Comparison of ENCODE assay signal across 8 cellular contexts in genomic region chr14:102362084-102362483, GRCh38. TPM values are rescaled to one million over a fixed set of nuclear protein-coding genes. Genes with fewer than 3 reads are reported as not detected.
DNase-seq lines count a peak whose midpoint lies in the region; ATAC-seq, FAIRE-seq and TF ChIP-seq lines count a peak whose summit lies in the region.

No MANE protein-coding gene starts in this region.

- peaks cover 22% of the 10 kb centered on the region for H3K4me1 ChIP-seq in CD4-positive, CD25-positive, alpha-beta regulatory T cell (ENCODE audit: control insufficient read depth, insufficient read depth, low read length, poor library complexity, severe bottlenecking)
- H3K4me1 ChIP-seq in Peyer's patch (peaks cover 0 to 17% (median 5%) of the 10 kb centered on the region in 4 donors), GM12878 (ENCODE audit: control insufficient read depth, insufficient read depth, low read length) (peaks cover 8% of the 10 kb centered on the region; the same call in 1 of the 2 replicates)

- FAIRE-seq in GM12878 (lab: Jason Lieb, UNC) = peak; percentile 49

- BruUV-seq in GM12878 (replicated peaks; lab: Mats Ljungman, UMichigan) = TSS peak; percentile 84

- intact Hi-C loops in GM12878 (cut with micrococcal nuclease; ENCODE audit: unreplicated experiment) (loop anchor here (2.0 kb wide), 1 partner anchor 45 kb away; no protein-coding TSS in a partner anchor), left colon (cut with DNase I, micrococcal nuclease) (no loop called here)

- TF ChIP-seq RAD21 in GM12878 (IDR thresholded peaks at IDR 0.05; ENCODE audit: insufficient read depth, low read depth, low read length) = no peak

- in situ Hi-C loops in GM12878 (cut with MboI) = no loop called here

- WGBS in GM12878 (ENCODE audit: insufficient coverage, insufficient replicate concordance, low lambda C conversion rate, missing lambda C conversion rate) = 0% methylated on average over 4 of the region's 4 CpGs

- peaks cover 18 to 34% (median 23%) of the 10 kb centered on the region in 4 donors for H3K4me1 Mint-ChIP-seq in CD4-positive, CD25-positive, alpha-beta regulatory T cell

- CTCF ChIA-PET in GM12878 (lab: Yijun Ruan, JAX) = interaction anchor here (2.3 kb wide), 1 partner anchor 44 kb away, joined by 14 read pairs; the partner anchor contains the start of gene ZNF839

- POLR2A ChIA-PET in GM12878 (lab: Charles Lee) = interaction anchor here (0.6 to 1.3 kb wide), 5 partner anchors 31 to 1233 kb away, joined by 3 to 6 read pairs (median 3); partner anchors contain the start of gene ZNF839

- RAD21 ChIA-PET in GM12878 (lab: Charles Lee; ENCODE audit: unreplicated experiment) = interaction anchor here (0.7 to 1.0 kb wide), 2 partner anchors 44 to 233 kb away, joined by 3 read pairs; no protein-coding TSS in a partner anchor

- peaks cover 21% of the 10 kb centered on the region for H3K36me3 ChIP-seq in CD4-positive, CD25-positive, alpha-beta regulatory T cell (ENCODE audit: control insufficient read depth, insufficient read depth, low read length)
- H3K36me3 ChIP-seq in Peyer's patch = peaks cover 0 to 18% (median 0%) of the 10 kb centered on the region in 3 donors
- H3K36me3 ChIP-seq in GM12878 (ENCODE audit: control insufficient read depth in 2 of 2, insufficient read depth in 2 of 2, low read length in 1 of 2) = peaks cover 0 to 7% of the 10 kb centered on the region in 2 experiments; a peak in 3 of 4 replicates

- H3K4me2 ChIP-seq in GM12878 (ENCODE audit: control insufficient read depth, insufficient read depth) = peak overlapping the region; percentile 80

- H3K36me3 Mint-ChIP-seq in CD4-positive, CD25-positive, alpha-beta regulatory T cell = peaks cover 18% of the 10 kb centered on the region

- H3K9me3 Mint-ChIP-seq in CD4-positive, CD25-positive, alpha-beta regulatory T cell = no peaks in the 10 kb centered on the region

- SMC1A ChIA-PET in GM12878 (lab: Charles Lee; ENCODE audit: uncharacterized antibody, unreplicated experiment) = interaction anchor here (1.0 kb wide), 2 partner anchors 13 to 41 kb away, joined by 3 read pairs; no protein-coding TSS in a partner anchor

- H4K20me1 ChIP-seq in GM12878 (ENCODE audit: control insufficient read depth, insufficient read depth) = no peaks in the 10 kb centered on the region

- TF ChIP-seq CTCF in Peyer's patch (IDR thresholded peaks at IDR 0.05) = no peak
- no peak for TF ChIP-seq CTCF in GM12878 (IDR thresholded peaks at IDR 0.05 in 2 of 3, conservative IDR thresholded peaks at IDR 0.05 in 1 of 3; ENCODE audit: control insufficient read depth in 2 of 3, extremely low read depth in 1 of 3, insufficient read depth in 1 of 3, low read depth in 3 of 3, low read length in 3 of 3)

- TF ChIP-seq POLR2A in Peyer's patch (IDR thresholded peaks at IDR 0.05) (no peak), GM12878 (IDR thresholded peaks at IDR 0.05; ENCODE audit: low read depth, low read length) (no peak)

- DNase-seq in CD4-positive, CD25-positive, alpha-beta regulatory T cell = peak in 2 of 3 donors; percentile 9 to 51
- DNase-seq in Peyer's patch (no peak), GM12878 (ENCODE audit: low read depth, low spot score) (peak; percentile 57), left colon (peak in 1 of 2 donors; percentile 7), NCI-H446 (lab: John Stamatoyannopoulos, UW) (no peak)
- peak; percentile 39 for DNase-seq in stimulated activated CD8-positive, alpha-beta memory T cell treated with anti-CD3 and anti-CD28 coated beads, Interleukin-12 subunit alpha, Interleukin-12 subunit beta, amount 100 ng/mL, for 24 hours (ENCODE audit: extremely low read depth)

- H3K4me3 Mint-ChIP-seq in CD4-positive, CD25-positive, alpha-beta regulatory T cell = peak overlapping the region in 2 of 4 donors; percentile 96 to 98

- H3K27ac Mint-ChIP-seq in CD4-positive, CD25-positive, alpha-beta regulatory T cell = peak overlapping the region; percentile 90 to 98 (median 97)

- H3K9me3 ChIP-seq in CD4-positive, CD25-positive, alpha-beta regulatory T cell (ENCODE audit: control insufficient read depth in 2 of 2, low read length in 2 of 2) = no peaks in the 10 kb centered on the region
- no peaks in the 10 kb centered on the region for H3K9me3 ChIP-seq in Peyer's patch
- H3K9me3 ChIP-seq in GM12878 (replicated peaks; ENCODE audit: control insufficient read depth, insufficient read depth, low read length) = no peaks in the 10 kb centered on the region

- peak; percentile 17 to 26 for ATAC-seq in CD4-positive, CD25-positive, alpha-beta regulatory T cell (ENCODE audit: low read depth in 2 of 2)
- ATAC-seq in GM21737 (IDR thresholded peaks at IDR 0.05; ENCODE audit: unreplicated experiment) = peak; percentile 38
- ATAC-seq in GM12878 = peak; percentile 83
- ATAC-seq in left colon = peak; percentile 16
- ATAC-seq in HG02571 (IDR thresholded peaks at IDR 0.05; ENCODE audit: unreplicated experiment) = no peak

- H3K27ac ChIP-seq in CD4-positive, CD25-positive, alpha-beta regulatory T cell (ENCODE audit: insufficient read depth, low read length, poor library complexity, severe bottlenecking) = peak overlapping the region; percentile 85
- H3K27ac ChIP-seq in Peyer's patch = peak overlapping the region; percentile 83 to 90 (median 88)
- peak overlapping the region; percentile 88 for H3K27ac ChIP-seq in GM12878 (ENCODE audit: control insufficient read depth, insufficient read depth)

- TF ChIP-seq EP300 in GM12878 (IDR thresholded peaks at IDR 0.05; ENCODE audit: borderline replicate concordance in 1 of 2, control insufficient read depth in 1 of 2, low read depth in 2 of 2, low read length in 2 of 2) = peak in 1 of 2 experiments; percentile 28; a peak in 1 of 4 replicates

- H3K27me3 ChIP-seq in CD4-positive, CD25-positive, alpha-beta regulatory T cell (ENCODE audit: control insufficient read depth, insufficient read depth, low read length) = no peaks in the 10 kb centered on the region
- H3K27me3 ChIP-seq in Peyer's patch = no peaks in the 10 kb centered on the region
- no peaks in the 10 kb centered on the region for H3K27me3 ChIP-seq in GM12878 (replicated peaks in 1 of 2; ENCODE audit: control insufficient read depth in 2 of 2, insufficient read depth in 2 of 2, low read length in 1 of 2)

- no peaks in the 10 kb centered on the region for H3K27me3 Mint-ChIP-seq in CD4-positive, CD25-positive, alpha-beta regulatory T cell

- H3K9ac ChIP-seq in GM12878 (ENCODE audit: control insufficient read depth, insufficient read depth, low read length) = peak overlapping the region; percentile 89

- peaks cover 19% of the 10 kb centered on the region for H3K79me2 ChIP-seq in GM12878 (ENCODE audit: control insufficient read depth, insufficient read depth, low read length)

- peak overlapping the region; percentile 99 for H3K4me3 ChIP-seq in CD4-positive, CD25-positive, alpha-beta regulatory T cell (ENCODE audit: low read depth, low read length)
- H3K4me3 ChIP-seq in Peyer's patch = peak overlapping the region; percentile 64 to 90 (median 82)
- H3K4me3 ChIP-seq in GM12878 = peak overlapping the region; percentile 73

- peak overlapping the region; percentile 86 for H2AFZ ChIP-seq in GM12878 (ENCODE audit: control insufficient read depth, low read depth, low read length)

RNA-seq across cellular contexts. Expression of gene CINP, which starts 0.6 kb away (rescaled TPM):
- total RNA-seq in CD4-positive, CD25-positive, alpha-beta regulatory T cell = 21.5 TPM
- polyA plus RNA-seq in CD4-positive, CD25-positive, alpha-beta regulatory T cell = 10 to 100 TPM; 33.3 to 57.0 (median 42.8) TPM
- total RNA-seq in Peyer's patch (10 to 100 TPM in 3 of 4 donors, 1 to 10 TPM in 1; 5.8 to 29.9 (median 24.8) TPM), GM12878 (2014; rRNA removed) (42.6 and 45.7 TPM in 2 replicates), GM12878 (2014; rRNA removed; fragmentation: Illumina TruSeq; extraction: Trizol) (43.5 and 45.4 TPM in 2 replicates), GM12878 (2021) (44.5 and 45.8 TPM in 2 replicates), left colon (10 to 100 TPM; 27.0 to 27.9 TPM)
- total RNA-seq in GM12878 (2013; cell fraction: nucleolus; rRNA removed) = 39.6 and 50.0 TPM in 2 replicates
- 37.7 TPM for polyA plus RNA-seq in GM12878 (2011; ENCODE audit: low read depth)
- polyA plus RNA-seq in GM12878 (2011; rRNA removed) (53.5 and 62.0 TPM in 2 replicates), GM12878 (2014; fragmentation: Illumina TruSeq; extraction: Trizol) (56.4 and 59.3 TPM in 2 replicates), GM12878 (2014; fragmentation: Nextera tagmentation; extraction: Ambion mirVana) (10 to 100 TPM; 47.9 to 52.6 TPM), GM12878 (2014; rRNA removed) (50.8 and 53.1 TPM in 2 replicates), GM12878 (2016; fragmentation: Nextera tagmentation; extraction: Ambion mirVana) (10 to 100 TPM; 70.1 to 73.3 TPM)
- 57.7 and 60.9 TPM in 2 replicates for polyA plus RNA-seq in GM12878 (2011; cell fraction: cytosol; rRNA removed)
- polyA plus RNA-seq in GM12878 (2011; cell fraction: nucleus; rRNA removed) = 26.7 and 28.8 TPM in 2 replicates
- 41.0 and 48.4 TPM in 2 replicates for polyA plus RNA-seq in GM12878 (2012)
- polyA minus RNA-seq in GM12878 (2011; rRNA and poly(A)+ RNA removed) = 42.9 and 54.6 TPM in 2 replicates
- 14.3 and 16.3 TPM in 2 replicates for polyA minus RNA-seq in GM12878 (2011; cell fraction: cytosol; rRNA and poly(A)+ RNA removed)
- 9.9 and 17.9 TPM in 2 replicates for polyA minus RNA-seq in GM12878 (2011; cell fraction: nucleus; rRNA and poly(A)+ RNA removed)

RNA-seq across cellular contexts. Expression of gene TECPR2, which starts 0.7 kb away (rescaled TPM):
- 12.7 TPM for total RNA-seq in CD4-positive, CD25-positive, alpha-beta regulatory T cell
- 1 to 10 TPM; 2.4 to 2.9 (median 2.7) TPM for polyA plus RNA-seq in CD4-positive, CD25-positive, alpha-beta regulatory T cell
- total RNA-seq in Peyer's patch (10 to 100 TPM; 21.5 to 45.3 (median 22.4) TPM), GM12878 (2014; rRNA removed) (3.2 and 5.8 TPM in 2 replicates), GM12878 (2014; rRNA removed; fragmentation: Illumina TruSeq; extraction: Trizol) (2.5 and 3.0 TPM in 2 replicates), GM12878 (2021) (8.1 and 10.0 TPM in 2 replicates), left colon (10 to 100 TPM; 17.1 to 20.5 TPM)
- 5.8 and 7.2 TPM in 2 replicates for total RNA-seq in GM12878 (2013; cell fraction: nucleolus; rRNA removed)
- polyA plus RNA-seq in GM12878 (2011; ENCODE audit: low read depth) = 1.5 TPM
- polyA plus RNA-seq in GM12878 (2011; rRNA removed) (1.6 and 1.8 TPM in 2 replicates), GM12878 (2014; fragmentation: Illumina TruSeq; extraction: Trizol) (2.5 and 2.8 TPM in 2 replicates), GM12878 (2014; fragmentation: Nextera tagmentation; extraction: Ambion mirVana) (under 1 TPM; 0.15 to 0.26 TPM), GM12878 (2014; rRNA removed) (3.8 and 5.3 TPM in 2 replicates), GM12878 (2016; fragmentation: Nextera tagmentation; extraction: Ambion mirVana) (1 to 10 TPM; 3.2 to 4.2 TPM)
- polyA plus RNA-seq in GM12878 (2011; cell fraction: cytosol; rRNA removed) = 1.3 and 1.7 TPM in 2 replicates
- 1.8 and 3.5 TPM in 2 replicates for polyA plus RNA-seq in GM12878 (2011; cell fraction: nucleus; rRNA removed)
- polyA plus RNA-seq in GM12878 (2012) = 2.6 and 2.8 TPM in 2 replicates
- 2.8 and 2.9 TPM in 2 replicates for polyA minus RNA-seq in GM12878 (2011; rRNA and poly(A)+ RNA removed)
- 1.3 and 2.3 TPM in 2 replicates for polyA minus RNA-seq in GM12878 (2011; cell fraction: cytosol; rRNA and poly(A)+ RNA removed)
- polyA minus RNA-seq in GM12878 (2011; cell fraction: nucleus; rRNA and poly(A)+ RNA removed) = 1.7 and 3.0 TPM in 2 replicates

RNA-seq across cellular contexts. Expression of gene ZNF839, which starts 42.5 kb away (rescaled TPM):
- 15.3 TPM for total RNA-seq in CD4-positive, CD25-positive, alpha-beta regulatory T cell
- polyA plus RNA-seq in CD4-positive, CD25-positive, alpha-beta regulatory T cell = 1 to 10 TPM; 3.1 to 7.8 (median 4.2) TPM
- 10 to 100 TPM; 11.9 to 42.1 (median 27.2) TPM for total RNA-seq in Peyer's patch
- total RNA-seq in GM12878 (2013; cell fraction: nucleolus; rRNA removed) = 14.8 and 17.0 TPM in 2 replicates
- 11.9 and 12.1 TPM in 2 replicates for total RNA-seq in GM12878 (2014; rRNA removed)
- 8.0 and 9.3 TPM in 2 replicates for total RNA-seq in GM12878 (2014; rRNA removed; fragmentation: Illumina TruSeq; extraction: Trizol)
- 11.9 and 13.1 TPM in 2 replicates for total RNA-seq in GM12878 (2021)
- 7.9 TPM for polyA plus RNA-seq in GM12878 (2011; ENCODE audit: low read depth)
- 8.0 and 8.1 TPM in 2 replicates for polyA plus RNA-seq in GM12878 (2011; rRNA removed)
- 8.5 and 9.5 TPM in 2 replicates for polyA plus RNA-seq in GM12878 (2011; cell fraction: cytosol; rRNA removed)
- 20.0 and 20.4 TPM in 2 replicates for polyA plus RNA-seq in GM12878 (2011; cell fraction: nucleus; rRNA removed)
- polyA plus RNA-seq in GM12878 (2012) = 8.7 and 10.4 TPM in 2 replicates
- 8.2 and 9.7 TPM in 2 replicates for polyA plus RNA-seq in GM12878 (2014; fragmentation: Illumina TruSeq; extraction: Trizol)
- polyA plus RNA-seq in GM12878 (2014; fragmentation: Nextera tagmentation; extraction: Ambion mirVana) = 1 to 10 TPM; 1.4 to 2.6 TPM
- polyA plus RNA-seq in GM12878 (2014; rRNA removed) = 14.4 and 14.7 TPM in 2 replicates
- polyA plus RNA-seq in GM12878 (2016; fragmentation: Nextera tagmentation; extraction: Ambion mirVana) = 1 to 10 TPM; 2.6 to 5.6 TPM
- polyA minus RNA-seq in GM12878 (2011; rRNA and poly(A)+ RNA removed) = 4.8 and 7.9 TPM in 2 replicates
- polyA minus RNA-seq in GM12878 (2011; cell fraction: cytosol; rRNA and poly(A)+ RNA removed) = 3.9 and 4.3 TPM in 2 replicates
- polyA minus RNA-seq in GM12878 (2011; cell fraction: nucleus; rRNA and poly(A)+ RNA removed) = 4.0 and 5.1 TPM in 2 replicates
- 10 to 100 TPM in 1 of 2 donors, 1 to 10 TPM in 1; 8.5 to 11.4 TPM for total RNA-seq in left colon

RNA-seq across cellular contexts. Expression of gene MOK, which starts 57.1 kb away (rescaled TPM):
- 1.0 TPM for total RNA-seq in CD4-positive, CD25-positive, alpha-beta regulatory T cell
- 1 to 10 TPM in 1 of 4 donors, under 1 TPM in 2, not detected in 1; 0.73 to 1.4 (median 0.89) TPM for polyA plus RNA-seq in CD4-positive, CD25-positive, alpha-beta regulatory T cell
- total RNA-seq in Peyer's patch (10 to 100 TPM in 2 of 4 donors, 1 to 10 TPM in 2; 4.6 to 30.5 (median 14.6) TPM), GM12878 (2014; rRNA removed) (1.0 and 1.3 TPM in 2 replicates), GM12878 (2014; rRNA removed; fragmentation: Illumina TruSeq; extraction: Trizol) (1.4 and 2.2 TPM in 2 replicates), GM12878 (2021) (0.92 and 1.7 TPM in 2 replicates), left colon (1 to 10 TPM; 4.7 to 5.9 TPM)
- 7.9 and 8.3 TPM in 2 replicates for total RNA-seq in GM12878 (2013; cell fraction: nucleolus; rRNA removed)
- polyA plus RNA-seq in GM12878 (2011; ENCODE audit: low read depth) = 0.64 TPM
- polyA plus RNA-seq in GM12878 (2011; rRNA removed) (1.5 and 2.0 TPM in 2 replicates), GM12878 (2014; fragmentation: Illumina TruSeq; extraction: Trizol) (1.8 and 2.1 TPM in 2 replicates), GM12878 (2014; fragmentation: Nextera tagmentation; extraction: Ambion mirVana) (under 1 TPM; 0.10 to 0.46 TPM), GM12878 (2014; rRNA removed) (2.4 and 3.0 TPM in 2 replicates), GM12878 (2016; fragmentation: Nextera tagmentation; extraction: Ambion mirVana) (1 to 10 TPM; 1.2 to 1.5 TPM)
- 2.0 and 2.1 TPM in 2 replicates for polyA plus RNA-seq in GM12878 (2011; cell fraction: cytosol; rRNA removed)
- polyA plus RNA-seq in GM12878 (2011; cell fraction: nucleus; rRNA removed) = 9.0 and 9.8 TPM in 2 replicates
- 0.88 and 1.2 TPM in 2 replicates for polyA plus RNA-seq in GM12878 (2012)
- 0.67 and 1.2 TPM in 2 replicates for polyA minus RNA-seq in GM12878 (2011; rRNA and poly(A)+ RNA removed)
- polyA minus RNA-seq in GM12878 (2011; cell fraction: cytosol; rRNA and poly(A)+ RNA removed) = 1.0 TPM in 1 of 2 replicates, not detected in the other
- polyA minus RNA-seq in GM12878 (2011; cell fraction: nucleus; rRNA and poly(A)+ RNA removed) = 1.6 and 2.7 TPM in 2 replicates

Comparison
In these comparisons a context has a peak if more than half of its experiments do, and no peak if none do; other contexts are left out.
1. DNase-seq: peak in CD4-positive, CD25-positive, alpha-beta regulatory T cell (2 of 3), GM12878 (single experiment) and stimulated activated CD8-positive, alpha-beta memory T cell treated with anti-CD3 and anti-CD28 coated beads, Interleukin-12 subunit alpha, Interleukin-12 subunit beta, amount 100 ng/mL, for 24 hours (single experiment); none in Peyer's patch (0 of 3) and NCI-H446 (0 of 2).
2. Peak in every context shown above with its lines, with median percentiles within 50 percentile points of each other: H3K27ac ChIP-seq and H3K4me3 ChIP-seq.